20 cellular contexts compared by ENCODE assay signal in genomic region chr1:192632188-192632587, GRCh38. TPM values are rescaled to one million over a fixed set of nuclear protein-coding genes. Genes with fewer than 3 reads are reported as not detected.
"Had no signal": no experiment of that assay in that cellular context is flagged by ENCODE, and none has a peak within 500 bp of the region (broad histone marks: within the 10 kb centered on the region; RNA-seq: fewer than 3 reads in every experiment).

No MANE protein-coding gene starts in this region.

- ATAC-seq: activated T-cell treated with anti-CD3 and anti-CD28 coated beads, Interleukin-2, amount 50 U/mL, for 72 hours; esophagus mucosa; left lung; natural killer cell treated with Interleukin-12 subunit alpha and Interleukin-12 subunit beta and Interleukin-15 and Interleukin-18, amount 100 ng/mL, for 72 hours; stimulated activated naive B cell treated with anti-CD40 and anti-IgM and Interleukin-4, amounts not matched to agents 10 μg/mL and 1 μg/mL and 100 μg/mL, for 72 hours; T-helper 17 cell; WTC11 had no signal

- H3K36me3 ChIP-seq: left lung, right atrium auricular region, thyroid gland, uterus had no signal

- H3K4me1 ChIP-seq: left lung, thyroid gland, uterus had no signal

- H3K27me3 ChIP-seq: left lung, right atrium auricular region, thyroid gland, uterus had no signal

- H3K36me3 Mint-ChIP-seq: activated naive CD8-positive, alpha-beta T cell treated with anti-CD3 and anti-CD28 coated beads for 36 hours; natural killer cell treated with Interleukin-12 subunit alpha and Interleukin-12 subunit beta and Interleukin-15 and Interleukin-18, amount 100 ng/mL, for 72 hours; stimulated activated naive B cell treated with anti-CD40 and anti-IgM and Interleukin-4, amounts not matched to agents 10 μg/mL and 1 μg/mL and 100 μg/mL, for 72 hours; WTC11 had no signal

- H3K4me3 ChIP-seq: left lung, right atrium auricular region, thyroid gland, uterus had no signal

- H3K27ac Mint-ChIP-seq: activated CD4-positive, alpha-beta T cell treated with anti-CD3 and anti-CD28 coated beads, Interleukin-2, amount 10 ng/mL, durations not matched to agents 24 days and 14 days; activated naive CD8-positive, alpha-beta T cell treated with anti-CD3 and anti-CD28 coated beads for 36 hours; activated T-cell treated with anti-CD3 and anti-CD28 coated beads, Interleukin-2, amount 50 U/mL, for 72 hours; natural killer cell treated with Interleukin-12 subunit alpha and Interleukin-12 subunit beta and Interleukin-15 and Interleukin-18, amount 100 ng/mL, for 72 hours; progenitor cell of endocrine pancreas; stimulated activated naive B cell treated with anti-CD40 and anti-IgM and Interleukin-4, amounts not matched to agents 10 μg/mL and 1 μg/mL and 100 μg/mL, for 72 hours; T-helper 17 cell; WTC11 had no signal

- H3K27ac ChIP-seq: right atrium auricular region, thyroid gland had no signal

- DNase-seq: activated CD4-positive, alpha-beta T cell treated with anti-CD3 and anti-CD28 coated beads, Interleukin-2, amount 10 ng/mL, durations not matched to agents 24 days and 14 days; activated CD8-positive, alpha-beta memory T cell treated with anti-CD3 and anti-CD28 coated beads, Interleukin-2, amount 50 U/mL, for 48 hours; activated gamma-delta T cell treated with Interleukin-2 at 50 U/mL for 16 hours; activated naive CD8-positive, alpha-beta T cell treated with anti-CD3 and anti-CD28 coated beads for 36 hours; activated T-cell treated with anti-CD3 and anti-CD28 coated beads, Interleukin-2, amount 50 U/mL, for 72 hours; anterior cingulate cortex; kidney; left lung; stimulated activated CD4-positive, alpha-beta T cell treated with anti-CD3 and anti-CD28 coated beads, Interleukin-15, amount 100 ng/mL, for 24 hours; stimulated activated CD4-positive, alpha-beta T cell treated with anti-CD3 and anti-CD28 coated beads, Interleukin-4, amount 100 ng/mL, for 1 hour; stimulated activated naive B cell treated with anti-CD40 and anti-IgM and Interleukin-4, amounts not matched to agents 10 μg/mL and 1 μg/mL and 100 μg/mL, for 72 hours; T-helper 17 cell; thyroid gland; uterus had no signal

- H3K9me3 Mint-ChIP-seq: activated CD4-positive, alpha-beta T cell treated with anti-CD3 and anti-CD28 coated beads, Interleukin-2, amount 10 ng/mL, durations not matched to agents 24 days and 14 days; activated naive CD8-positive, alpha-beta T cell treated with anti-CD3 and anti-CD28 coated beads for 36 hours; activated T-cell treated with anti-CD3 and anti-CD28 coated beads, Interleukin-2, amount 50 U/mL, for 72 hours; natural killer cell treated with Interleukin-12 subunit alpha and Interleukin-12 subunit beta and Interleukin-15 and Interleukin-18, amount 100 ng/mL, for 72 hours; stimulated activated naive B cell treated with anti-CD40 and anti-IgM and Interleukin-4, amounts not matched to agents 10 μg/mL and 1 μg/mL and 100 μg/mL, for 72 hours; WTC11 had no signal

- H3K4me1 Mint-ChIP-seq: activated CD4-positive, alpha-beta T cell treated with anti-CD3 and anti-CD28 coated beads, Interleukin-2, amount 10 ng/mL, durations not matched to agents 24 days and 14 days; activated naive CD8-positive, alpha-beta T cell treated with anti-CD3 and anti-CD28 coated beads for 36 hours had no signal

- H3K4me3 Mint-ChIP-seq: activated CD4-positive, alpha-beta T cell treated with anti-CD3 and anti-CD28 coated beads, Interleukin-2, amount 10 ng/mL, durations not matched to agents 24 days and 14 days; activated naive CD8-positive, alpha-beta T cell treated with anti-CD3 and anti-CD28 coated beads for 36 hours; activated T-cell treated with anti-CD3 and anti-CD28 coated beads, Interleukin-2, amount 50 U/mL, for 72 hours; natural killer cell treated with Interleukin-12 subunit alpha and Interleukin-12 subunit beta and Interleukin-15 and Interleukin-18, amount 100 ng/mL, for 72 hours; stimulated activated naive B cell treated with anti-CD40 and anti-IgM and Interleukin-4, amounts not matched to agents 10 μg/mL and 1 μg/mL and 100 μg/mL, for 72 hours; T-helper 17 cell; WTC11 had no signal

- H3K9me3 ChIP-seq: left lung, right atrium auricular region, thyroid gland, uterus had no signal

- FAIRE-seq: bronchial epithelial cell, kidney had no signal

RNA-seq across cellular contexts. Expression of gene RGS13, which starts 3.8 kb away (rescaled TPM):
- total RNA-seq: activated CD4-positive, alpha-beta T cell treated with anti-CD3 and anti-CD28 coated beads, Interleukin-2, amount 10 ng/mL, durations not matched to agents 24 days and 14 days; activated naive CD8-positive, alpha-beta T cell treated with anti-CD3 and anti-CD28 coated beads for 36 hours; activated T-cell treated with anti-CD3 and anti-CD28 coated beads, Interleukin-2, amount 50 U/mL, for 72 hours; bronchial epithelial cell; esophagus mucosa; progenitor cell of endocrine pancreas; right atrium auricular region; thyroid gland; WTC11 had no signal

RNA-seq across cellular contexts. Expression of gene RGS1, which starts 56.6 kb away (rescaled TPM):
- total RNA-seq: bronchial epithelial cell had no signal
